ENCODE assay signal across 16 cellular contexts in the genomic region with DNA sequence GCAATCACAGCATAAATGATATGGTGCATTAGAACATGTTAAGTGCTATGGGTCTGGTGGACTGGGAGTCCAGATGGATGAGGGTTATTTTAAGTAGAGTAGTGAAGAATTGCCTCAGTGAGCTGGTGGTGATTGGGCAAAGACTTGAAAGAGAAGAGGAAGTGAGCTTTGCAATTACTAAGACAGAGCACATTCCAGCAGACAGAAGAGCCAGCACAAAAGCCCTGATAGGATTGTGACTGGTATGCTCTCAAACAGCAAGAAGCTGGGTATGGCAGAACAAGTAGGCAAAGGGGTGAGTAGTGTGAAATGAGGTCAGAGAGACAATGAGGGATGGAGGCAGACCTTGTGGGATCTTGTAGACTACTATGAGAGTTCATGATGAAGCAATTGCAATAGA. TPM values are rescaled to one million over a fixed set of nuclear protein-coding genes. Genes with fewer than 3 reads are reported as not detected.
DNase-seq lines count a peak whose midpoint lies in the region; ATAC-seq and TF ChIP-seq lines count a peak whose summit lies in the region.
"Had no signal": no experiment of that assay in that cellular context is flagged by ENCODE, and none has a peak within 500 bp of the region (broad histone marks: within the 10 kb centered on the region; RNA-seq: fewer than 3 reads in every experiment).

No MANE protein-coding gene starts in this region.

- no peak for TF ChIP-seq CTCF in astrocyte of the spinal cord (IDR thresholded peaks at IDR 0.05; ENCODE audit: low read depth, low read length)

- no peak overlapping the region for H3K4me3 ChIP-seq in astrocyte of the spinal cord (ENCODE audit: low read depth, low read length)
- H3K4me3 ChIP-seq: SK-N-MC, testis had no signal

- DNase-seq in AML-193 (lab: John Stamatoyannopoulos, UW) (peak; percentile 62 to 76), M059J (ENCODE audit: low read depth) (peak; percentile 61), astrocyte of the spinal cord (ENCODE audit: low read depth, low spot score) (peak; percentile 41), islet precursor cell (peak; percentile 79), SW480 (ENCODE audit: low spot score) (no peak), NCI-H1417 (lab: John Stamatoyannopoulos, UW) (no peak)
- DNase-seq: anterior cingulate cortex; CD4-positive, alpha-beta T cell; head of caudate nucleus; naive thymus-derived CD8-positive, alpha-beta T cell; NCI-H187; stimulated activated CD4-positive, alpha-beta T cell treated with anti-CD3 and anti-CD28 coated beads, Interleukin-2, amount 100 ng/mL, for 24 hours; testis had no signal

- in situ Hi-C loops in astrocyte of the spinal cord (cut with HindIII; ENCODE audit: low sequenced_read_pairs): no loop called here

- no peak for ATAC-seq in HG03025 (IDR thresholded peaks at IDR 0.05; ENCODE audit: low FRiP score, unreplicated experiment)
- ATAC-seq in HG03095 (IDR thresholded peaks at IDR 0.05; ENCODE audit: unreplicated experiment): no peak
- ATAC-seq: naive thymus-derived CD8-positive, alpha-beta T cell had no signal

RNA-seq across cellular contexts. Expression of gene ACKR4, which starts 2.0 kb away (rescaled TPM):
- 0.20 and 0.44 TPM in 2 replicates for total RNA-seq in M059J (2014; rRNA removed; shearing (Covaris generic))

Comparison
In these comparisons a context has a peak if more than half of its experiments do, and no peak if none do; other contexts are left out.
1. DNase-seq: peak in AML-193 (2 of 2), M059J (single experiment), astrocyte of the spinal cord (single experiment) and islet precursor cell (single experiment); none in SW480 (single experiment) and NCI-H1417 (0 of 3).